12 cellular contexts compared by ENCODE assay signal in genomic region chr18:50644807-50645206, GRCh38.
A peak's percentile ranks its signal among the peaks of the same experiment; 100 is the strongest.
DNase-seq lines count a peak whose midpoint lies in the region; ATAC-seq and TF ChIP-seq lines count a peak whose summit lies in the region.
"Had no signal": no experiment of that assay in that cellular context is flagged by ENCODE, and none has a peak within 500 bp of the region (broad histone marks: within the 10 kb centered on the region; RNA-seq: fewer than 3 reads in every experiment).

No MANE protein-coding gene starts in this region.

- no peak overlapping the region for H3K4me3 ChIP-seq in H7 (ENCODE audit: insufficient read depth, low read depth, low read length)

- DNase-seq in H7 (peak; percentile 66), RPMI7951 (ENCODE audit: low read depth) (peak; percentile 14), left ventricle myocardium superior (no peak), NCI-H2227 (lab: John Stamatoyannopoulos, UW; ENCODE audit: unreplicated experiment) (no peak), GM03348 (ENCODE audit: low spot score) (no peak)
- no peak for DNase-seq in stimulated activated CD4-positive, alpha-beta T cell treated with anti-CD3 and anti-CD28 coated beads, Interleukin-12 subunit alpha, Interleukin-12 subunit beta, amount 100 ng/mL, for 4 hours
- DNase-seq: activated B cell treated with CpG ODN at 0.5 μM for 24 hours; activated naive CD4-positive, alpha-beta T cell treated with Interleukin-2 at 50 U/mL for 16 hours; naive B cell; NCI-H2029 had no signal

- no peaks in the 10 kb centered on the region for H3K36me3 ChIP-seq in H7 (replicated peaks; ENCODE audit: control insufficient read depth, insufficient read depth, low read length)

- peak; percentile 84 for TF ChIP-seq CTCF in 22Rv1 (IDR thresholded peaks at IDR 0.05)

- H3K27ac ChIP-seq in 22Rv1 = no peak overlapping the region

- no peaks in the 10 kb centered on the region for H3K27me3 ChIP-seq in H7 (ENCODE audit: control insufficient read depth, insufficient read depth, low read length)

- peak; percentile 26 for ATAC-seq in left ventricle myocardium superior
- ATAC-seq in GM18873 (IDR thresholded peaks at IDR 0.05; ENCODE audit: low FRiP score, unreplicated experiment) = no peak

- intact Hi-C loops in left ventricle myocardium superior (cut with micrococcal nuclease) = no loop called here

Comparison
In these comparisons a context has a peak if more than half of its experiments do, and no peak if none do; other contexts are left out.
1. DNase-seq: peak in H7 (single experiment) and RPMI7951 (single experiment); none in left ventricle myocardium superior (single experiment), NCI-H2227 (single experiment), GM03348 (single experiment) and stimulated activated CD4-positive, alpha-beta T cell treated with anti-CD3 and anti-CD28 coated beads, Interleukin-12 subunit alpha, Interleukin-12 subunit beta, amount 100 ng/mL, for 4 hours (single experiment).